ENCODE assay signal across 34 cellular contexts in the genomic region with DNA sequence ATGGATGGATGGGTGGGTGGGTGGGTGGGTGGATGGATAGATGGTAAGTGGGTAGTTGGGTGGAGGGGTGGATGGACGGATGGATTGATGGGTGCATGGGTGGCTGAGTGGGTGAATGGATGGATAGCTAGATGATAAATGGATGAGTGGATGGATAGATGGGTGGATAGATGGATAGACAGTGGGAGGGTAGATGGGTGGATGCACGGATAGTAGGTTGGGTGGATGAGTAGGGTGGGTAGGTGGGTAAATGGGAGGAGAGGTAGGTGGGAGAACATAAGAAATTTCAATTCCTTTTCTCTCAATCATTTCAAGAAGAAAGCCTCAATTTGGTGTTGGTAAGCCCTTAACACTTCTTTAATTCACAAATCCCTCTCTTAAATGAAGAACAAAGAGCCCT.
"Had no signal": no experiment of that assay in that cellular context is flagged by ENCODE, and none has a peak within 500 bp of the region (broad histone marks: within the 10 kb centered on the region; RNA-seq: fewer than 3 reads in every experiment).

No MANE protein-coding gene starts in this region.

- H3K27me3 ChIP-seq: adrenal gland, cardiac muscle cell, colonic mucosa, left lung, neutrophil, ovary, stomach, suprapubic skin, tibial artery had no signal

- H3K4me1 ChIP-seq: adrenal gland, colonic mucosa, left lung, lower lobe of right lung, stomach, suprapubic skin, tibial artery had no signal

- H3K27ac ChIP-seq: adrenal gland, cardiac muscle cell, colonic mucosa, left lung, lower lobe of right lung, neutrophil, ovary, skin epidermis, stomach, suprapubic skin, tibial artery had no signal

- H3K27me3 Mint-ChIP-seq: activated CD4-positive, alpha-beta T cell treated with anti-CD3 and anti-CD28 coated beads for 36 hours; activated T-cell treated with anti-CD3 and anti-CD28 coated beads, Interleukin-2, amount 50 U/mL, for 24 hours; brain; progenitor cell of endocrine pancreas; T-cell had no signal

- H3K4me1 Mint-ChIP-seq: activated CD4-positive, alpha-beta T cell treated with anti-CD3 and anti-CD28 coated beads for 36 hours; brain; nephron; T-cell had no signal

- H3K9me3 Mint-ChIP-seq: activated naive CD4-positive, alpha-beta T cell treated with anti-CD3 and anti-CD28 coated beads, Interleukin-2, amount 50 U/mL, for 72 hours; activated T-cell treated with anti-CD3 and anti-CD28 coated beads, Interleukin-2, amount 50 U/mL, for 24 hours; brain; nephron; T-cell; T-helper 2 cell treated with Interferon-gamma antibody and Interleukin-4, amounts not matched to agents 5 μg/mL and 100 μg/mL, for 36 hours had no signal

- H3K4me3 ChIP-seq: adrenal gland, cardiac muscle cell, colonic mucosa, left lung, lower lobe of right lung, ovary, skin epidermis, stomach, suprapubic skin, tibial artery had no signal

- H3K36me3 ChIP-seq: colonic mucosa, ovary had no signal

- H3K27ac Mint-ChIP-seq: activated CD4-positive, alpha-beta T cell treated with anti-CD3 and anti-CD28 coated beads for 36 hours; brain; progenitor cell of endocrine pancreas had no signal

- DNase-seq: activated CD4-positive, alpha-beta T cell treated with anti-CD3 and anti-CD28 coated beads for 36 hours; activated CD4-positive, CD25-positive, alpha-beta regulatory T cell; activated CD8-positive, alpha-beta memory T cell treated with anti-CD3 and anti-CD28 coated beads for 24 hours; activated CD8-positive, alpha-beta memory T cell treated with anti-CD3 and anti-CD28 coated beads, Interleukin-2, amount 50 U/mL, for 4 hours; activated naive CD4-positive, alpha-beta T cell; activated T-cell treated with anti-CD3 and anti-CD28 coated beads, Interleukin-2, amount 50 U/mL, for 24 hours; adrenal gland; aorta; cerebellar nuclear complex; colonic mucosa; effector CD8-positive, alpha-beta T cell; glutamatergic neuron; left lung; lower lobe of right lung; mesendoderm; ovary; stimulated activated CD4-positive, alpha-beta T cell treated with anti-CD3 and anti-CD28 coated beads, Interleukin-12 subunit alpha, Interleukin-12 subunit beta, amount 100 ng/mL, for 4 hours; stimulated activated CD4-positive, alpha-beta T cell treated with anti-CD3 and anti-CD28 coated beads, Interleukin-4, amount 100 ng/mL, for 1 hour; stomach; T-cell; tibial artery had no signal

- H3K4me3 Mint-ChIP-seq: activated CD4-positive, alpha-beta T cell treated with anti-CD3 and anti-CD28 coated beads for 36 hours; activated T-cell treated with anti-CD3 and anti-CD28 coated beads, Interleukin-2, amount 50 U/mL, for 24 hours; brain; nephron; T-cell; T-helper 2 cell treated with Interferon-gamma antibody and Interleukin-4, amounts not matched to agents 5 μg/mL and 100 μg/mL, for 36 hours had no signal

- FAIRE-seq: endometrium, frontal cortex, islet of Langerhans had no signal

- ATAC-seq: activated CD4-positive, alpha-beta T cell treated with anti-CD3 and anti-CD28 coated beads for 36 hours; activated naive CD4-positive, alpha-beta T cell treated with anti-CD3 and anti-CD28 coated beads, Interleukin-2, amount 50 U/mL, for 72 hours; left lung; lower lobe of right lung; sciatic nerve; T-cell had no signal

- H3K9me3 ChIP-seq: adrenal gland, colonic mucosa, left lung, lower lobe of right lung, ovary, stomach, suprapubic skin, tibial artery had no signal
